In the genomic region with DNA sequence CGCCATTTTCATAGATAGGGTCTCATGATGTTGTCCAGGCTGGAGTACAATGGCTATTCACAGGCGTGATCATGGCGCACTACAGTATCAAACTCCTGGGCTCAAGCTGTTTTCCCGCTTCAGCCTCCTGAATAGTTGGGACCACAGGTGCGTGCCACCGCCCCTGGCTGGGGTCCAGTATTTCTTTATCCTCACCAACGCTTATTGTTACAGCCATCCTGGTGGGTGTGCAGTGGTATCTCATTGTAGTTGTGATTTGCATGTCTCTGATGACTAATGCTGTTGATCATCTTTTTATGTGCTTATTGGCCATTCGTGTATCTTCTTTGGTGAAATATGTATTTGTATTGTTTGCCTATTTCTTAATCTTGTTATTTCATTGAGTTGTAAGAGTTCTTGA, we compare ENCODE assay signal across 18 cellular contexts. TPM values are rescaled to one million over a fixed set of nuclear protein-coding genes. Genes with fewer than 3 reads are reported as not detected.
A peak's percentile ranks its signal among the peaks of the same experiment; 100 is the strongest.
DNase-seq lines count a peak whose midpoint lies in the region; ATAC-seq, FAIRE-seq and TF ChIP-seq lines count a peak whose summit lies in the region.
"Had no signal": no experiment of that assay in that cellular context is flagged by ENCODE, and none has a peak within 500 bp of the region (broad histone marks: within the 10 kb centered on the region; RNA-seq: fewer than 3 reads in every experiment).

No MANE protein-coding gene starts in this region.

- 80% methylated on average over 8 of the region's 8 CpGs for WGBS in A549 (ENCODE audit: missing lambda C conversion rate)
- WGBS in mesenchymal stem cell, result 93% methylated on average over 8 of the region's 8 CpGs

- POLR2A ChIA-PET in A549 (lab: Yijun Ruan, JAX) (no interaction called here), HEK293 (lab: Yijun Ruan, JAX) (no interaction called here)

- no peak overlapping the region for H3K14ac ChIP-seq in mesenchymal stem cell (ENCODE audit: low read length in 2 of 2)

- H2BK120ac ChIP-seq in mesenchymal stem cell (ENCODE audit: low read depth, low read length), result no peak overlapping the region

- H2BK12ac ChIP-seq in mesenchymal stem cell (ENCODE audit: low read length in 2 of 2), result no peak overlapping the region

- H3K36me3 ChIP-seq in HEK293 (ENCODE audit: control insufficient read depth in 2 of 2, insufficient read depth in 1 of 2, low read length in 2 of 2) (peaks cover 0 to 14% of the 10 kb centered on the region in 2 experiments; a peak in 1 of 3 replicates), mesenchymal stem cell (ENCODE audit: control insufficient read depth in 1 of 2, insufficient read depth in 2 of 2, low read depth in 1 of 2, low read length in 2 of 2) (no peaks in the 10 kb centered on the region)

- no peak for DNase-seq in A549 (ENCODE audit: low read depth in 1 of 2, low spot score in 1 of 2)
- peak; percentile 55 for DNase-seq in NCI-H774 (lab: John Stamatoyannopoulos, UW)
- DNase-seq in mesenchymal stem cell, result no peak
- DNase-seq in Ammon's horn (ENCODE audit: low spot score), result no peak
- DNase-seq in NCI-H1417 treated with DMSO at 0.1 percent for 48 hours (lab: John Stamatoyannopoulos, UW), result no peak
- DNase-seq: activated CD4-positive, alpha-beta T cell treated with anti-CD3 and anti-CD28 coated beads for 48 hours; activated naive CD4-positive, alpha-beta T cell treated with anti-CD3 and anti-CD28 coated beads for 36 hours; activated T-cell treated with anti-CD3 and anti-CD28 coated beads, Interleukin-2, amount 50 U/mL, for 24 hours; Calu3; naive thymus-derived CD4-positive, alpha-beta T cell; NCI-H226 had no signal

- H3K23ac ChIP-seq in mesenchymal stem cell (ENCODE audit: low read length in 2 of 2), result no peak overlapping the region

- TF ChIP-seq CTCF in A549 (IDR thresholded peaks at IDR 0.05) (no peak), HEK293 (tag by site-specific recombination; IDR thresholded peaks at IDR 0.05) (no peak)

- no peak overlapping the region for H2BK5ac ChIP-seq in mesenchymal stem cell (ENCODE audit: low read depth, low read length, poor library complexity, severe bottlenecking)

- H3K27me3 ChIP-seq in mesenchymal stem cell (ENCODE audit: control insufficient read depth in 1 of 2, insufficient read depth in 1 of 2, low read length in 2 of 2), result no peaks in the 10 kb centered on the region

- H3K4me3 ChIP-seq in A549, result no peak overlapping the region
- no peak overlapping the region for H3K4me3 ChIP-seq in HEK293 (ENCODE audit: low read depth, low read length)
- no peak overlapping the region for H3K4me3 ChIP-seq in mesenchymal stem cell (ENCODE audit: insufficient read depth in 1 of 2, low read depth in 1 of 2, low read length in 2 of 2)

- no peak for TF ChIP-seq POLR2A in A549 (IDR thresholded peaks at IDR 0.05; ENCODE audit: low read length)

- H3K4me1 ChIP-seq in A549 (peaks cover 40% of the 10 kb centered on the region), HEK293 (ENCODE audit: control insufficient read depth, insufficient read depth, low read length) (peaks cover 19% of the 10 kb centered on the region), mesenchymal stem cell (ENCODE audit: control insufficient read depth, insufficient read depth, low read depth, low read length) (peaks cover 13% of the 10 kb centered on the region)

- CTCF ChIA-PET in A549 (lab: Yijun Ruan, JAX) (no interaction called here), HEK293 (lab: Yijun Ruan, JAX) (no interaction called here)

- no peak overlapping the region for H2BK15ac ChIP-seq in mesenchymal stem cell (ENCODE audit: low read depth, poor library complexity, severe bottlenecking)

- H3K18ac ChIP-seq in mesenchymal stem cell (ENCODE audit: low read depth in 1 of 2, low read length in 2 of 2), result no peak overlapping the region

- H2AK5ac ChIP-seq in mesenchymal stem cell (ENCODE audit: low read length, severe bottlenecking), result peak overlapping the region; percentile 80

- no peak overlapping the region for H4K8ac ChIP-seq in mesenchymal stem cell (ENCODE audit: low read length)

- ATAC-seq in A549 (no peak), HG03565 (IDR thresholded peaks at IDR 0.05; ENCODE audit: unreplicated experiment) (no peak)
- ATAC-seq: HCT116; left lobe of liver; naive thymus-derived CD4-positive, alpha-beta T cell; Right ventricle myocardium inferior had no signal

- no peak overlapping the region for H2AFZ ChIP-seq in mesenchymal stem cell (ENCODE audit: low read depth, low read length)

- H3K27ac ChIP-seq in A549, result no peak overlapping the region
- no peak overlapping the region for H3K27ac ChIP-seq in HEK293 (ENCODE audit: extremely low read depth, low read depth, low read length)
- no peak overlapping the region for H3K27ac ChIP-seq in mesenchymal stem cell (ENCODE audit: low read length, poor library complexity, severe bottlenecking)
- H3K27ac ChIP-seq: C4-2B had no signal

- H3K9me3 ChIP-seq in A549 (peaks cover 5% of the 10 kb centered on the region), HEK293 (ENCODE audit: control insufficient read depth, insufficient read depth, low read depth, low read length) (peaks cover 4% of the 10 kb centered on the region; the same call in 1 of the 2 replicates), mesenchymal stem cell (ENCODE audit: control insufficient read depth, low read length) (no peaks in the 10 kb centered on the region)

- no peak for TF ChIP-seq RAD21 in A549 (conservative IDR thresholded peaks at IDR 0.05 in 1 of 2, IDR thresholded peaks at IDR 0.05 in 1 of 2)

- peak; percentile 32 for FAIRE-seq in A549 (lab: Jason Lieb, UNC)
- FAIRE-seq: GM18507 had no signal

- H3K4ac ChIP-seq in mesenchymal stem cell (ENCODE audit: low read depth in 1 of 2, low read length in 2 of 2), result no peak overlapping the region

- no peak overlapping the region for H3K4me2 ChIP-seq in A549
- H3K4me2 ChIP-seq in mesenchymal stem cell (ENCODE audit: low read length, poor library complexity, severe bottlenecking), result no peak overlapping the region

- H3K9ac ChIP-seq in mesenchymal stem cell (ENCODE audit: low read length), result no peak overlapping the region

- peaks cover 5% of the 10 kb centered on the region for H3K79me1 ChIP-seq in mesenchymal stem cell (replicated peaks; ENCODE audit: low read length, poor library complexity, severe bottlenecking)

- TF ChIP-seq EP300 in A549 (IDR thresholded peaks at IDR 0.05), result no peak

- H4K91ac ChIP-seq in mesenchymal stem cell (ENCODE audit: low read length), result no peak overlapping the region

TF ChIP-seq in A549, 52 proteins besides CTCF, POLR2A, EP300 and RAD21:
- TF ChIP-seq FOSL2 (IDR thresholded peaks at IDR 0.05) (no peak), FOSL2 (CRISPR knock-in tag; IDR thresholded peaks at IDR 0.05) (0 out of 2 replicates have a peak, but pooled peaks have one; percentile 23), RCOR1 (IDR thresholded peaks at IDR 0.05; ENCODE audit: low read depth, low read length) (no peak), RFX5 (IDR thresholded peaks at IDR 0.05) (no peak)

TF ChIP-seq in HEK293, 187 proteins besides CTCF, POLR2A, EP300 and RAD21:
- TF ChIP-seq, protein P1, sequence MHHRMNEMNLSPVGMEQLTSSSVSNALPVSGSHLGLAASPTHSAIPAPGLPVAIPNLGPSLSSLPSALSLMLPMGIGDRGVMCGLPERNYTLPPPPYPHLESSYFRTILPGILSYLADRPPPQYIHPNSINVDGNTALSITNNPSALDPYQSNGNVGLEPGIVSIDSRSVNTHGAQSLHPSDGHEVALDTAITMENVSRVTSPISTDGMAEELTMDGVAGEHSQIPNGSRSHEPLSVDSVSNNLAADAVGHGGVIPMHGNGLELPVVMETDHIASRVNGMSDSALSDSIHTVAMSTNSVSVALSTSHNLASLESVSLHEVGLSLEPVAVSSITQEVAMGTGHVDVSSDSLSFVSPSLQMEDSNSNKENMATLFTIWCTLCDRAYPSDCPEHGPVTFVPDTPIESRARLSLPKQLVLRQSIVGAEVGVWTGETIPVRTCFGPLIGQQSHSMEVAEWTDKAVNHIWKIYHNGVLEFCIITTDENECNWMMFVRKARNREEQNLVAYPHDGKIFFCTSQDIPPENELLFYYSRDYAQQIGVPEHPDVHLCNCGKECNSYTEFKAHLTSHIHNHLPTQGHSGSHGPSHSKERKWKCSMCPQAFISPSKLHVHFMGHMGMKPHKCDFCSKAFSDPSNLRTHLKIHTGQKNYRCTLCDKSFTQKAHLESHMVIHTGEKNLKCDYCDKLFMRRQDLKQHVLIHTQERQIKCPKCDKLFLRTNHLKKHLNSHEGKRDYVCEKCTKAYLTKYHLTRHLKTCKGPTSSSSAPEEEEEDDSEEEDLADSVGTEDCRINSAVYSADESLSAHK (tag by site-specific recombination; IDR thresholded peaks at IDR 0.05), result 0 out of 2 replicates have a peak, but pooled peaks have one; percentile 9
- no peak for TF ChIP-seq ZBTB20 (tag by site-specific recombination; IDR thresholded peaks at IDR 0.05)
- no peak for TF ChIP-seq ZIC2 (tag by site-specific recombination; IDR thresholded peaks at IDR 0.05)

RNA-seq across cellular contexts. Expression of a gene that starts 49.0 kb away (rescaled TPM):
- polyA plus RNA-seq in A549 (2011; rRNA removed) (28.9 and 47.8 TPM in 2 replicates), A549 (2017; fragmentation: RNase III; extraction: RNeasy Plus Mini Kit Qiagen cat#74134 plus additional on column Dnase treatment) (50.6 to 55.4 TPM (median 53.9 TPM) in 3 replicates)
- polyA plus RNA-seq in A549 (2012; cell fraction: cytosol; rRNA removed), result 27.9 and 36.2 TPM in 2 replicates
- polyA plus RNA-seq in A549 (2012; cell fraction: nucleus; rRNA removed), result 73.6 and 96.7 TPM in 2 replicates
- polyA minus RNA-seq in A549 (2011; rRNA and poly(A)+ RNA removed), result 156 and 168 TPM in 2 replicates
- 7.2 TPM for polyA plus RNA-seq in mesenchymal stem cell (2013, experiment 1 of 2)
- polyA plus RNA-seq in mesenchymal stem cell (2013, experiment 2 of 2), result 6.7 TPM

RNA-seq across cellular contexts. Expression of a gene that starts 49.6 kb away (rescaled TPM):
- not detected in 2 replicates for polyA plus RNA-seq in A549 (2011; rRNA removed)
- not detected in 2 replicates for polyA plus RNA-seq in A549 (2012; cell fraction: cytosol; rRNA removed)
- not detected in 2 replicates for polyA plus RNA-seq in A549 (2012; cell fraction: nucleus; rRNA removed)
- polyA plus RNA-seq in A549 (2017; fragmentation: RNase III; extraction: RNeasy Plus Mini Kit Qiagen cat#74134 plus additional on column Dnase treatment), result not detected in 3 replicates
- polyA minus RNA-seq in A549 (2011; rRNA and poly(A)+ RNA removed), result not detected in 2 replicates
- not detected for polyA plus RNA-seq in mesenchymal stem cell (2013, experiment 1 of 2)
- not detected for polyA plus RNA-seq in mesenchymal stem cell (2013, experiment 2 of 2)
- polyA plus RNA-seq: naive thymus-derived CD4-positive, alpha-beta T cell had no signal
